10 cellular contexts compared by ENCODE assay signal in genomic region chr1:37485902-37486679, GRCh38. TPM values are rescaled to one million over a fixed set of nuclear protein-coding genes. Genes with fewer than 3 reads are reported as not detected.
DNase-seq lines count a peak whose midpoint lies in the region; ATAC-seq and TF ChIP-seq lines count a peak whose summit lies in the region.
"Had no signal": no experiment of that assay in that cellular context is flagged by ENCODE, and none has a peak within 500 bp of the region (broad histone marks: within the 10 kb centered on the region; RNA-seq: fewer than 3 reads in every experiment).

No MANE protein-coding gene starts in this region.

- BruUV-seq in MCF 10A (replicated peaks; lab: Mats Ljungman, UMichigan) (no TSS peak), mammary epithelial cell (replicated peaks; lab: Mats Ljungman, UMichigan) (no TSS peak)

- ATAC-seq in GM19397 (IDR thresholded peaks at IDR 0.05; ENCODE audit: unreplicated experiment): no peak

- H3K4me1 Mint-ChIP-seq in MCF 10A (ENCODE audit: insufficient read depth, unreplicated experiment) (peaks cover 27% of the 10 kb centered on the region), endodermal cell (no peaks in the 10 kb centered on the region)

- H3K9me3 Mint-ChIP-seq in MCF 10A (ENCODE audit: unreplicated experiment): no peaks in the 10 kb centered on the region
- no peaks in the 10 kb centered on the region for H3K9me3 Mint-ChIP-seq in endodermal cell

- in situ Hi-C loops in mammary epithelial cell (cut with MboI; ENCODE audit: low sequenced_read_pairs in 2 of 2): no loop called here

- CTCF ChIA-PET in MCF 10A (lab: Yijun Ruan, JAX): interaction anchor here (0.6 to 13.0 kb wide), 22 partner anchors 10 to 969 kb away, joined by 3 to 234 read pairs (median 4); partner anchors contain the start of genes MEAF6 and ZC3H12A
- CTCF ChIA-PET in mammary epithelial cell (lab: Charles Lee; ENCODE audit: low non-redundant PET): interaction anchor here (0.6 kb wide), 1 partner anchor 31 kb away, joined by 3 read pairs; no protein-coding TSS in a partner anchor

- H3K4me2 ChIP-seq in mammary epithelial cell (ENCODE audit: insufficient read depth, low read depth, low read length) (no peak overlapping the region), mesenchymal stem cell (ENCODE audit: low read length, poor library complexity, severe bottlenecking) (no peak overlapping the region)

- H3K27ac Mint-ChIP-seq in MCF 10A (ENCODE audit: low read depth, unreplicated experiment): peak overlapping the region; percentile 37
- no peak overlapping the region for H3K27ac Mint-ChIP-seq in endodermal cell

- H4K91ac ChIP-seq in mesenchymal stem cell (ENCODE audit: low read length): no peak overlapping the region

- dilution Hi-C loops in mammary epithelial cell (cut with HindIII; ENCODE audit: low sequenced_read_pairs): no loop called here

- peaks cover 21% of the 10 kb centered on the region for H3K79me2 ChIP-seq in mammary epithelial cell (ENCODE audit: insufficient read depth, low read length)

- no peaks in the 10 kb centered on the region for H3K27me3 ChIP-seq in mammary epithelial cell (ENCODE audit: insufficient read depth, low read length)
- no peaks in the 10 kb centered on the region for H3K27me3 ChIP-seq in mesenchymal stem cell (ENCODE audit: control insufficient read depth in 1 of 2, insufficient read depth in 1 of 2, low read length in 2 of 2)
- no peaks in the 10 kb centered on the region for H3K27me3 ChIP-seq in endodermal cell (ENCODE audit: control insufficient read depth, insufficient read depth, low read length, poor library complexity, severe bottlenecking)

- H3K4me1 ChIP-seq in mammary epithelial cell (ENCODE audit: insufficient read depth, low read length) (peaks cover 43% of the 10 kb centered on the region), mesenchymal stem cell (ENCODE audit: control insufficient read depth, insufficient read depth, low read depth, low read length) (peaks cover 19% of the 10 kb centered on the region), endodermal cell (ENCODE audit: control insufficient read depth, insufficient read depth, low read length) (no peaks in the 10 kb centered on the region)

- H2AFZ ChIP-seq in mammary epithelial cell (ENCODE audit: low read depth, low read length) (no peak overlapping the region), mesenchymal stem cell (ENCODE audit: low read depth, low read length) (no peak overlapping the region)

- no peak for TF ChIP-seq CTCF in MCF 10A (IDR thresholded peaks at IDR 0.05; ENCODE audit: unreplicated experiment)
- no peak for TF ChIP-seq CTCF in mammary epithelial cell (conservative IDR thresholded peaks at IDR 0.05 in 1 of 2, IDR thresholded peaks at IDR 0.05 in 1 of 2; ENCODE audit: extremely low read depth in 1 of 2, insufficient read depth in 1 of 2, low read depth in 1 of 2, low read length in 2 of 2)
- TF ChIP-seq CTCF in cardiac fibroblast (IDR thresholded peaks at IDR 0.05; ENCODE audit: low read depth, low read length): no peak
- no peak for TF ChIP-seq CTCF in endodermal cell (conservative IDR thresholded peaks at IDR 0.05)

- no peak overlapping the region for H3K23ac ChIP-seq in mesenchymal stem cell (ENCODE audit: low read length in 2 of 2)

- no peak overlapping the region for H3K27ac ChIP-seq in mammary epithelial cell (ENCODE audit: insufficient read depth, low read depth, low read length)
- H3K27ac ChIP-seq in mesenchymal stem cell (ENCODE audit: low read length, poor library complexity, severe bottlenecking): no peak overlapping the region
- H3K27ac ChIP-seq in endodermal cell (ENCODE audit: low read depth, low read length): no peak overlapping the region

- no peaks in the 10 kb centered on the region for H3K27me3 Mint-ChIP-seq in MCF 10A (ENCODE audit: insufficient read depth, unreplicated experiment)
- no peaks in the 10 kb centered on the region for H3K27me3 Mint-ChIP-seq in endodermal cell (ENCODE audit: insufficient read depth)

- no peak overlapping the region for H3K4me3 ChIP-seq in mammary epithelial cell (replicated peaks in 1 of 3; ENCODE audit: insufficient read depth in 1 of 3, low read depth in 2 of 3, low read length in 3 of 3)
- no peak overlapping the region for H3K4me3 ChIP-seq in cardiac fibroblast (replicated peaks in 1 of 2; ENCODE audit: low read depth in 2 of 2, low read length in 2 of 2)
- no peak overlapping the region for H3K4me3 ChIP-seq in mesenchymal stem cell (ENCODE audit: insufficient read depth in 1 of 2, low read depth in 1 of 2, low read length in 2 of 2)
- no peak overlapping the region for H3K4me3 ChIP-seq in endodermal cell (ENCODE audit: low read length)

- H3K4ac ChIP-seq in mesenchymal stem cell (ENCODE audit: low read depth in 1 of 2, low read length in 2 of 2): peak overlapping the region in 1 of 2 experiments; percentile 30

- intact Hi-C loops in MCF 10A (cut with micrococcal nuclease) (no loop called here), mammary epithelial cell (cut with micrococcal nuclease) (no loop called here)

- H3K9me3 ChIP-seq in mammary epithelial cell (replicated peaks; ENCODE audit: insufficient read depth, low read length) (no peaks in the 10 kb centered on the region), mesenchymal stem cell (ENCODE audit: control insufficient read depth, low read length) (no peaks in the 10 kb centered on the region), endodermal cell (ENCODE audit: control insufficient read depth, low read length) (no peaks in the 10 kb centered on the region)

- peaks cover 44% of the 10 kb centered on the region for H3K79me1 ChIP-seq in mesenchymal stem cell (replicated peaks; ENCODE audit: low read length, poor library complexity, severe bottlenecking)

- H2BK120ac ChIP-seq in mesenchymal stem cell (ENCODE audit: low read depth, low read length): no peak overlapping the region

- H3K18ac ChIP-seq in mesenchymal stem cell (ENCODE audit: low read depth in 1 of 2, low read length in 2 of 2): peak overlapping the region in 1 of 2 experiments; percentile 28

- no peak overlapping the region for H2BK15ac ChIP-seq in mesenchymal stem cell (ENCODE audit: low read depth, poor library complexity, severe bottlenecking)

- H4K8ac ChIP-seq in mesenchymal stem cell (ENCODE audit: low read length): no peak overlapping the region

- H2BK5ac ChIP-seq in mesenchymal stem cell (ENCODE audit: low read depth, low read length, poor library complexity, severe bottlenecking): no peak overlapping the region

- no peak overlapping the region for H2BK12ac ChIP-seq in mesenchymal stem cell (ENCODE audit: low read length in 2 of 2)

- peak overlapping the region; percentile 8 for H2AK5ac ChIP-seq in mesenchymal stem cell (ENCODE audit: low read length, severe bottlenecking)

- H3K4me3 Mint-ChIP-seq in MCF 10A (ENCODE audit: unreplicated experiment) (no peak overlapping the region), endodermal cell (no peak overlapping the region)

- POLR2A ChIA-PET in MCF 10A (lab: Yijun Ruan, JAX): interaction anchor here (0.9 to 4.7 kb wide), 11 partner anchors 10 to 194 kb away, joined by 3 to 138 read pairs (median 9); partner anchors contain the start of genes MEAF6 and ZC3H12A

- H3K14ac ChIP-seq in mesenchymal stem cell (ENCODE audit: low read length in 2 of 2): no peak overlapping the region

- no peaks in the 10 kb centered on the region for H4K20me1 ChIP-seq in mammary epithelial cell (ENCODE audit: insufficient read depth, low read length)

- H3K9ac ChIP-seq in mammary epithelial cell (ENCODE audit: insufficient read depth, low read length) (no peak overlapping the region), mesenchymal stem cell (ENCODE audit: low read length) (peak overlapping the region; percentile 70), endodermal cell (ENCODE audit: extremely low read depth, low read length, poor library complexity, severe bottlenecking) (no peak overlapping the region)

- H3K36me3 ChIP-seq in mammary epithelial cell (ENCODE audit: insufficient read depth, low read length): peaks cover 11% of the 10 kb centered on the region
- H3K36me3 ChIP-seq in mesenchymal stem cell (ENCODE audit: control insufficient read depth in 1 of 2, insufficient read depth in 2 of 2, low read depth in 1 of 2, low read length in 2 of 2): peaks cover 68 to 69% of the 10 kb centered on the region in 2 experiments
- peaks cover 24% of the 10 kb centered on the region for H3K36me3 ChIP-seq in endodermal cell (ENCODE audit: control insufficient read depth, insufficient read depth, low read length)

- WGBS in mammary epithelial cell (ENCODE audit: low coverage, missing lambda C conversion rate): 58% methylated on average over 2 of the region's 6 CpGs
- 85% methylated on average over 4 of the region's 6 CpGs for WGBS in mesenchymal stem cell
- WGBS in endodermal cell (ENCODE audit: insufficient coverage in 1 of 2, insufficient read length in 1 of 2), 2 experiments: 87 to 100% methylated on average over 1 to 5 of the region's 6 CpGs

- H3K36me3 Mint-ChIP-seq in MCF 10A (ENCODE audit: insufficient read depth, unreplicated experiment): peaks cover 73% of the 10 kb centered on the region
- peaks cover 22% of the 10 kb centered on the region for H3K36me3 Mint-ChIP-seq in endodermal cell (ENCODE audit: low read depth)

- DNase-seq in MCF 10A (ENCODE audit: unreplicated experiment): peak; percentile 78
- DNase-seq in mammary epithelial cell: no peak
- DNase-seq in cardiac fibroblast (ENCODE audit: low read depth in 2 of 2): peak; percentile 53 to 56
- no peak for DNase-seq in mesenchymal stem cell
- peak; percentile 39 for DNase-seq in ureter (ENCODE audit: low spot score)
- no peak for DNase-seq in NCI-H2196 (lab: John Stamatoyannopoulos, UW; ENCODE audit: unreplicated experiment)
- DNase-seq in endodermal cell: no peak
- DNase-seq: activated CD4-positive, CD25-positive, alpha-beta regulatory T cell treated with anti-CD3 and anti-CD28 coated beads, Interleukin-2, amount 50 U/mL, for 72 hours; NCI-H187 had no signal

RNA-seq across cellular contexts. Expression of gene ZC3H12A, which starts 11.7 kb away (rescaled TPM):
- total RNA-seq in MCF 10A (2022): 37.2 and 51.4 TPM in 2 replicates
- total RNA-seq in mammary epithelial cell: 10 to 100 TPM; 22.0 to 37.9 TPM
- polyA plus RNA-seq in mammary epithelial cell: 18.1 TPM
- 1.6 TPM for polyA minus RNA-seq in mammary epithelial cell
- 11.2 TPM for polyA plus RNA-seq in mesenchymal stem cell (2013, experiment 1 of 2)
- 11.4 TPM for polyA plus RNA-seq in mesenchymal stem cell (2013, experiment 2 of 2)
- 56.6 TPM for total RNA-seq in ureter
- total RNA-seq in endodermal cell: 1 to 10 TPM; 5.5 to 5.8 TPM
- 3.2 TPM for polyA plus RNA-seq in endodermal cell (2013, experiment 1 of 2)
- 2.4 TPM for polyA plus RNA-seq in endodermal cell (2013, experiment 2 of 2)

RNA-seq across cellular contexts. Expression of gene MEAF6, which starts 28.5 kb away (rescaled TPM):
- 71.3 and 72.0 TPM in 2 replicates for total RNA-seq in MCF 10A (2022)
- 10 to 100 TPM; 61.5 to 64.9 TPM for total RNA-seq in mammary epithelial cell
- 35.0 TPM for polyA plus RNA-seq in mammary epithelial cell
- 41.4 TPM for polyA minus RNA-seq in mammary epithelial cell
- polyA plus RNA-seq in mesenchymal stem cell (2013, experiment 1 of 2): 51.7 TPM
- polyA plus RNA-seq in mesenchymal stem cell (2013, experiment 2 of 2): 53.1 TPM
- 60.7 TPM for total RNA-seq in ureter
- 10 to 100 TPM; 50.4 to 51.7 TPM for total RNA-seq in endodermal cell
- polyA plus RNA-seq in endodermal cell (2013, experiment 1 of 2): 79.9 TPM
- polyA plus RNA-seq in endodermal cell (2013, experiment 2 of 2): 75.2 TPM

Comparison
In these comparisons a context has a peak if more than half of its experiments do, and no peak if none do; other contexts are left out.
1. DNase-seq: peak in MCF 10A (single experiment), cardiac fibroblast (2 of 2) and ureter (single experiment); none in mammary epithelial cell (single experiment), mesenchymal stem cell (single experiment), NCI-H2196 (single experiment) and endodermal cell (single experiment).